22 cellular contexts compared by ENCODE assay signal in genomic region chr12:89875809-89876208, GRCh38.
"Had no signal": no experiment of that assay in that cellular context is flagged by ENCODE, and none has a peak within 500 bp of the region (broad histone marks: within the 10 kb centered on the region; RNA-seq: fewer than 3 reads in every experiment).

No MANE protein-coding gene starts in this region.

- H3K27ac ChIP-seq: KMS-11 had no signal

- H3K27me3 ChIP-seq: MG63 had no signal

- ATAC-seq: activated CD4-positive, CD25-positive, alpha-beta regulatory T cell treated with anti-CD3 and anti-CD28 coated beads, Interleukin-2, amount 50 U/mL, for 24 hours; activated CD8-positive, alpha-beta memory T cell treated with anti-CD3 and anti-CD28 coated beads, Interleukin-2, amount 10 ng/mL, durations not matched to agents 7 days and 5 days; Panc1; Right ventricle myocardium inferior had no signal

- H3K36me3 ChIP-seq: MG63 had no signal

- H3K4me3 ChIP-seq: MG63 had no signal

- DNase-seq: activated CD4-positive, alpha-beta T cell treated with anti-CD3 and anti-CD28 coated beads for 4 hours; activated CD4-positive, alpha-beta T cell treated with anti-CD3 and anti-CD28 coated beads, Interleukin-2, amount 50 U/mL, for 4 hours; activated CD8-positive, alpha-beta memory T cell treated with anti-CD3 and anti-CD28 coated beads, Interleukin-2, amount 10 ng/mL, durations not matched to agents 7 days and 5 days; activated effector memory CD4-positive, alpha-beta T cell treated with Interleukin-2 at 50 U/mL for 16 hours; activated naive CD4-positive, alpha-beta T cell treated with Interleukin-2 at 50 U/mL for 16 hours; activated T-cell treated with anti-CD3 and anti-CD28 coated beads, Interleukin-2, amount 50 U/mL, for 24 hours; amygdala; cortex of kidney; MG63; MV-4-11; NCI-H1092 treated with DMSO at 0.1 percent for 48 hours; NCI-H1417 treated with DMSO at 0.1 percent for 48 hours; NCI-H1694; NCI-H2029; NCI-H345; NCI-H510A; NCI-H526 treated with DMSO at 0.1 percent for 48 hours; RPMI8226 had no signal

- H3K9me3 ChIP-seq: MG63 had no signal
